17 cellular contexts compared by ENCODE assay signal in the genomic region with DNA sequence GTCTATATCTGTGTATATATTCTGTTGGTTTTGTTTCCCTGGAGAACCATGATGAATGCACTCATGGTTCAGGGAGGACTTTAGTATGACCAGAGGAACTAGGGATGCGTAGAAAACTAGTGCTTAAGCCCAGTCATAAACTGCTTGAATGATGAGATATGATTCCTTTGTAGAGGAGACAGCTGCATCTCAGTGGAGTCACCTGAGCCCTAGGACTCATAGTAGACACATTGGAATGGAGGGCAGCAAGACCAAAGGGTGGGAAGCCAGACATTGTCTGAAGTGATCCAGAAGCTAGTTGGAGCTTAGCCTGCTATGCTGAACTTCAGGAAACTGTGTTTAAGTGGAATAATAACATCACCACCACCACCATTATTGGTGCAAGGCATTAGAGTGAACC.
"Had no signal": no experiment of that assay in that cellular context is flagged by ENCODE, and none has a peak within 500 bp of the region (broad histone marks: within the 10 kb centered on the region; RNA-seq: fewer than 3 reads in every experiment).

No MANE protein-coding gene starts in this region.

- FAIRE-seq: islet of Langerhans had no signal

- H3K36me3 ChIP-seq: ovary, tibial nerve had no signal

- H3K4me1 Mint-ChIP-seq: naive B cell; stimulated activated memory B cell treated with anti-CD40 and anti-IgM and Interleukin-4, amounts not matched to agents 10 μg/mL and 1 μg/mL and 100 μg/mL, for 72 hours had no signal

- H3K9me3 ChIP-seq: ovary, tibial nerve had no signal

- H3K27me3 ChIP-seq: ovary, tibial nerve had no signal

- DNase-seq: activated CD4-positive, alpha-beta T cell treated with anti-CD3 and anti-CD28 coated beads, Interleukin-2, amount 10 ng/mL, durations not matched to agents 7 days and 5 days; activated CD8-positive, alpha-beta memory T cell treated with anti-CD3 and anti-CD28 coated beads, Interleukin-2, amount 50 U/mL, for 48 hours; activated gamma-delta T cell treated with Interleukin-2 at 50 U/mL for 16 hours; cortex of kidney; effector CD4-positive, alpha-beta T cell; foreskin melanocyte; naive B cell; ovary; SIG-M5; stimulated activated CD4-positive, alpha-beta T cell treated with anti-CD3 and anti-CD28 coated beads, Interleukin-2, amount 100 ng/mL, for 48 hours; T-helper 2 cell had no signal

- H3K27ac Mint-ChIP-seq: activated CD4-positive, alpha-beta T cell treated with anti-CD3 and anti-CD28 coated beads, Interleukin-2, amount 10 ng/mL, durations not matched to agents 7 days and 5 days; activated naive CD8-positive, alpha-beta T cell; naive B cell; stimulated activated memory B cell treated with anti-CD40 and anti-IgM and Interleukin-4, amounts not matched to agents 10 μg/mL and 1 μg/mL and 100 μg/mL, for 72 hours; WTC11 had no signal

- H3K27me3 Mint-ChIP-seq: activated naive CD8-positive, alpha-beta T cell; brain had no signal

- H3K4me3 Mint-ChIP-seq: activated CD4-positive, alpha-beta T cell treated with anti-CD3 and anti-CD28 coated beads, Interleukin-2, amount 10 ng/mL, durations not matched to agents 7 days and 5 days; activated naive CD8-positive, alpha-beta T cell; brain; naive B cell; stimulated activated memory B cell treated with anti-CD40 and anti-IgM and Interleukin-4, amounts not matched to agents 10 μg/mL and 1 μg/mL and 100 μg/mL, for 72 hours; WTC11 had no signal

- H3K4me3 ChIP-seq: ovary, tibial nerve had no signal

- ATAC-seq: stimulated activated memory B cell treated with anti-CD40 and anti-IgM and Interleukin-4, amounts not matched to agents 10 μg/mL and 1 μg/mL and 100 μg/mL, for 72 hours; WTC11 had no signal

- H3K36me3 Mint-ChIP-seq: brain; naive B cell; stimulated activated memory B cell treated with anti-CD40 and anti-IgM and Interleukin-4, amounts not matched to agents 10 μg/mL and 1 μg/mL and 100 μg/mL, for 72 hours; WTC11 had no signal

- H3K9me3 Mint-ChIP-seq: activated CD4-positive, alpha-beta T cell treated with anti-CD3 and anti-CD28 coated beads, Interleukin-2, amount 10 ng/mL, durations not matched to agents 7 days and 5 days; stimulated activated memory B cell treated with anti-CD40 and anti-IgM and Interleukin-4, amounts not matched to agents 10 μg/mL and 1 μg/mL and 100 μg/mL, for 72 hours had no signal

- H3K27ac ChIP-seq: ovary, tibial nerve had no signal
